ENCODE assay signal across 32 cellular contexts in genomic region chr4:187615972-187616371, GRCh38.
"Had no signal": no experiment of that assay in that cellular context is flagged by ENCODE, and none has a peak within 500 bp of the region (broad histone marks: within the 10 kb centered on the region; RNA-seq: fewer than 3 reads in every experiment).

No MANE protein-coding gene starts in this region.

- H3K9me3 ChIP-seq: ascending aorta, breast epithelium, colonic mucosa, esophagus squamous epithelium, gastroesophageal sphincter had no signal

- H3K9me3 Mint-ChIP-seq: activated naive CD8-positive, alpha-beta T cell treated with anti-CD3 and anti-CD28 coated beads, Interleukin-2, amount 10 ng/mL, durations not matched to agents 7 days and 5 days; WTC11 had no signal

- DNase-seq: activated CD4-positive, alpha-beta memory T cell treated with anti-CD3 and anti-CD28 coated beads, Interleukin-2, amount 10 ng/mL, durations not matched to agents 7 days and 5 days; activated CD4-positive, alpha-beta T cell treated with anti-CD3 and anti-CD28 coated beads for 1 hour; activated CD4-positive, alpha-beta T cell treated with anti-CD3 and anti-CD28 coated beads for 4 hours; activated CD4-positive, alpha-beta T cell treated with anti-CD3 and anti-CD28 coated beads, Interleukin-2, amount 10 ng/mL, durations not matched to agents 7 days and 5 days; activated CD4-positive, alpha-beta T cell treated with anti-CD3 and anti-CD28 coated beads, Interleukin-2, amount 50 U/mL, for 4 hours; activated CD8-positive, alpha-beta memory T cell treated with anti-CD3 and anti-CD28 coated beads, Interleukin-2, amount 50 U/mL, for 48 hours; activated gamma-delta T cell; activated naive CD4-positive, alpha-beta T cell; activated naive CD4-positive, alpha-beta T cell treated with anti-CD3 and anti-CD28 coated beads, Interleukin-2, amount 10 ng/mL, durations not matched to agents 7 days and 5 days; activated naive CD8-positive, alpha-beta T cell treated with anti-CD3 and anti-CD28 coated beads, Interleukin-2, amount 10 ng/mL, durations not matched to agents 7 days and 5 days; activated T-cell treated with anti-CD3 and anti-CD28 coated beads for 4 hours; activated T-cell treated with anti-CD3 and anti-CD28 coated beads, Interleukin-2, amount 50 U/mL, for 24 hours; activated T-cell treated with anti-CD3 and anti-CD28 coated beads, Interleukin-2, amount 50 U/mL, for 72 hours; central memory CD4-positive, alpha-beta T cell; cerebellar nuclear complex; colonic mucosa; effector CD8-positive, alpha-beta T cell; esophagus squamous epithelium; foreskin melanocyte; T-helper 2 cell had no signal

- H3K4me3 ChIP-seq: ascending aorta, breast epithelium, cardiac muscle cell, colonic mucosa, esophagus squamous epithelium, gastroesophageal sphincter had no signal

- ATAC-seq: activated naive CD4-positive, alpha-beta T cell treated with anti-CD3 and anti-CD28 coated beads, Interleukin-2, amount 50 U/mL, for 72 hours; activated T-cell treated with anti-CD3 and anti-CD28 coated beads, Interleukin-2, amount 50 U/mL, for 72 hours; gastroesophageal sphincter; WTC11 had no signal

- H3K27me3 ChIP-seq: ascending aorta, breast epithelium, cardiac muscle cell, colonic mucosa, esophagus squamous epithelium, gastroesophageal sphincter had no signal

- H3K27ac Mint-ChIP-seq: activated CD4-positive, alpha-beta memory T cell treated with anti-CD3 and anti-CD28 coated beads, Interleukin-2, amount 10 ng/mL, durations not matched to agents 7 days and 5 days; activated CD4-positive, alpha-beta T cell treated with anti-CD3 and anti-CD28 coated beads, Interleukin-2, amount 10 ng/mL, durations not matched to agents 7 days and 5 days; activated naive CD4-positive, alpha-beta T cell treated with anti-CD3 and anti-CD28 coated beads, Interleukin-2, amount 10 ng/mL, durations not matched to agents 7 days and 5 days; activated naive CD4-positive, alpha-beta T cell treated with anti-CD3 and anti-CD28 coated beads, Interleukin-2, amount 50 U/mL, for 72 hours; activated naive CD8-positive, alpha-beta T cell treated with anti-CD3 and anti-CD28 coated beads, Interleukin-2, amount 10 ng/mL, durations not matched to agents 7 days and 5 days; activated T-cell treated with anti-CD3 and anti-CD28 coated beads, Interleukin-2, amount 50 U/mL, for 24 hours; activated T-cell treated with anti-CD3 and anti-CD28 coated beads, Interleukin-2, amount 50 U/mL, for 72 hours; WTC11 had no signal

- FAIRE-seq: endometrium, endothelial cell of umbilical vein, TTC549 had no signal

- H3K27me3 Mint-ChIP-seq: activated CD4-positive, alpha-beta memory T cell treated with anti-CD3 and anti-CD28 coated beads, Interleukin-2, amount 10 ng/mL, durations not matched to agents 7 days and 5 days; activated CD4-positive, alpha-beta T cell treated with anti-CD3 and anti-CD28 coated beads, Interleukin-2, amount 10 ng/mL, durations not matched to agents 7 days and 5 days; activated naive CD4-positive, alpha-beta T cell treated with anti-CD3 and anti-CD28 coated beads, Interleukin-2, amount 10 ng/mL, durations not matched to agents 7 days and 5 days; activated naive CD8-positive, alpha-beta T cell treated with anti-CD3 and anti-CD28 coated beads, Interleukin-2, amount 10 ng/mL, durations not matched to agents 7 days and 5 days; activated T-cell treated with anti-CD3 and anti-CD28 coated beads, Interleukin-2, amount 50 U/mL, for 24 hours had no signal

- H3K27ac ChIP-seq: ascending aorta, breast epithelium, cardiac muscle cell, colonic mucosa, epithelial cell of prostate, esophagus squamous epithelium, gastroesophageal sphincter, VCaP had no signal

- H3K4me1 Mint-ChIP-seq: activated CD4-positive, alpha-beta memory T cell treated with anti-CD3 and anti-CD28 coated beads, Interleukin-2, amount 10 ng/mL, durations not matched to agents 7 days and 5 days; activated CD4-positive, alpha-beta T cell treated with anti-CD3 and anti-CD28 coated beads, Interleukin-2, amount 10 ng/mL, durations not matched to agents 7 days and 5 days; activated naive CD4-positive, alpha-beta T cell treated with anti-CD3 and anti-CD28 coated beads, Interleukin-2, amount 10 ng/mL, durations not matched to agents 7 days and 5 days; activated naive CD8-positive, alpha-beta T cell treated with anti-CD3 and anti-CD28 coated beads, Interleukin-2, amount 10 ng/mL, durations not matched to agents 7 days and 5 days had no signal

- H3K36me3 ChIP-seq: ascending aorta, breast epithelium, cardiac muscle cell, colonic mucosa, esophagus squamous epithelium, gastroesophageal sphincter had no signal

- H3K4me3 Mint-ChIP-seq: activated CD4-positive, alpha-beta memory T cell treated with anti-CD3 and anti-CD28 coated beads, Interleukin-2, amount 10 ng/mL, durations not matched to agents 7 days and 5 days; activated CD4-positive, alpha-beta T cell treated with anti-CD3 and anti-CD28 coated beads, Interleukin-2, amount 10 ng/mL, durations not matched to agents 7 days and 5 days; activated naive CD4-positive, alpha-beta T cell treated with anti-CD3 and anti-CD28 coated beads, Interleukin-2, amount 10 ng/mL, durations not matched to agents 7 days and 5 days; activated naive CD8-positive, alpha-beta T cell treated with anti-CD3 and anti-CD28 coated beads, Interleukin-2, amount 10 ng/mL, durations not matched to agents 7 days and 5 days; activated T-cell treated with anti-CD3 and anti-CD28 coated beads, Interleukin-2, amount 50 U/mL, for 24 hours; activated T-cell treated with anti-CD3 and anti-CD28 coated beads, Interleukin-2, amount 50 U/mL, for 72 hours; brain; WTC11 had no signal

- H3K4me1 ChIP-seq: ascending aorta, breast epithelium, colonic mucosa, esophagus squamous epithelium, gastroesophageal sphincter had no signal
